ENCODE assay signal across 10 cellular contexts in the genomic region with DNA sequence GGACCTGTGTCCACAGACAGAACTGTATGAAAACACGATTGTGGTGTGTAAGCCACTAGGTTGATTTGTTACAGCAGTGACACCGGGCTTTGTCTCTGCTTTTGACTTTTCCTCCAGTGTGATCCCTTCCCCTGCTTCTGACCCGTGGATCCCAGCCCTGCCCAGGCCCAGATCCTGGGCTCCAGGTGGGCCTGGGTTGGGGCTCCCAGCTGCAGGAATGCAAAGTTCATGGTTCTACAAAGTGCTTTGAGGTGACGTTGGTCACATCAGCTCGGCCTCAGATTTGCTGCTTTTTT. TPM values are rescaled to one million over a fixed set of nuclear protein-coding genes. Genes with fewer than 3 reads are reported as not detected.
DNase-seq lines count a peak whose midpoint lies in the region; ATAC-seq, FAIRE-seq and TF ChIP-seq lines count a peak whose summit lies in the region.
"Had no signal": no experiment of that assay in that cellular context is flagged by ENCODE, and none has a peak within 500 bp of the region (broad histone marks: within the 10 kb centered on the region; RNA-seq: fewer than 3 reads in every experiment).

No MANE protein-coding gene starts in this region.

- ATAC-seq in WTC11, result no peak

- H3K27me3 ChIP-seq in iPS-20b (ENCODE audit: insufficient read depth, low read length) (no peaks in the 10 kb centered on the region), small intestine (ENCODE audit: control insufficient read depth in 2 of 2, insufficient read depth in 2 of 2, low read length in 2 of 2) (no peaks in the 10 kb centered on the region)

- POLR2A ChIA-PET in WTC11 (lab: Charles Lee), result no interaction called here

- 19 to 49% (median 26%) methylated on average over 5 of the region's 5 CpGs for WGBS in small intestine, 3 donors

- no peak overlapping the region for H3K4me3 ChIP-seq in iPS-20b (ENCODE audit: low read length)
- no peak overlapping the region for H3K4me3 ChIP-seq in small intestine (ENCODE audit: low read depth in 1 of 2, low read length in 2 of 2)

- CTCF ChIA-PET in WTC11 (lab: Charles Lee), result interaction anchor here (0.6 to 4.5 kb wide), 3 partner anchors 12 to 79 kb away, joined by 3 to 31 read pairs (median 4); no protein-coding TSS in a partner anchor

- H3K9ac ChIP-seq in iPS-20b (ENCODE audit: low read depth, low read length), result peak overlapping the region; percentile 16; the same call in 1 of the 2 replicates

- H3K36me3 ChIP-seq in iPS-20b (ENCODE audit: insufficient read depth, low read depth, low read length) (no peaks in the 10 kb centered on the region), small intestine (ENCODE audit: control insufficient read depth in 2 of 2, insufficient read depth in 2 of 2, low read length in 2 of 2) (no peaks in the 10 kb centered on the region)

- no peak for DNase-seq in T-helper 1 cell
- no peak for DNase-seq in WTC11 (ENCODE audit: low spot score)
- no peak for DNase-seq in small intestine
- DNase-seq in SKM-1 treated with dmso at 0.1 percent for 144 hours (lab: John Stamatoyannopoulos, UW; ENCODE audit: unreplicated experiment), result no peak
- DNase-seq in hepatic stellate cell (ENCODE audit: low spot score), result no peak
- DNase-seq in ACHN, result no peak
- DNase-seq: 8988T, NCI-H2227 treated with DMSO at 0.1 percent for 48 hours had no signal

- no peak overlapping the region for H3K27ac ChIP-seq in iPS-20b (ENCODE audit: low read length)
- H3K27ac ChIP-seq in small intestine (ENCODE audit: low read depth in 1 of 2, low read length in 1 of 2), result peak overlapping the region; percentile 82 to 91

- peaks cover 55% of the 10 kb centered on the region for H3K4me1 Mint-ChIP-seq in T-helper 1 cell treated with Interleukin-12 subunit alpha and Interleukin-12 subunit beta and Interleukin-4 antibody, amounts not matched to agents 30 μg/mL and 1 μg/mL, for 36 hours (ENCODE audit: low read depth)
- peaks cover 80% of the 10 kb centered on the region for H3K4me1 Mint-ChIP-seq in WTC11

- no peak for FAIRE-seq in small intestine (lab: Jason Lieb, UNC)

- H3K9me3 ChIP-seq in iPS-20b (ENCODE audit: insufficient read depth, low read depth, low read length) (no peaks in the 10 kb centered on the region), small intestine (ENCODE audit: control insufficient read depth, low read depth) (no peaks in the 10 kb centered on the region)

- no peaks in the 10 kb centered on the region for H3K9me3 Mint-ChIP-seq in T-helper 1 cell treated with Interleukin-12 subunit alpha and Interleukin-12 subunit beta and Interleukin-4 antibody, amounts not matched to agents 30 μg/mL and 1 μg/mL, for 36 hours
- no peaks in the 10 kb centered on the region; the same call in 1 of the 2 replicates for H3K9me3 Mint-ChIP-seq in WTC11

- H3K27me3 Mint-ChIP-seq in T-helper 1 cell treated with Interleukin-12 subunit alpha and Interleukin-12 subunit beta and Interleukin-4 antibody, amounts not matched to agents 30 μg/mL and 1 μg/mL, for 36 hours (ENCODE audit: low read depth), result no peaks in the 10 kb centered on the region
- H3K27me3 Mint-ChIP-seq in WTC11 (ENCODE audit: low read depth), result no peaks in the 10 kb centered on the region

- peak overlapping the region; percentile 80 for H3K4me3 Mint-ChIP-seq in T-helper 1 cell treated with Interleukin-12 subunit alpha and Interleukin-12 subunit beta and Interleukin-4 antibody, amounts not matched to agents 30 μg/mL and 1 μg/mL, for 36 hours
- H3K4me3 Mint-ChIP-seq in WTC11, result no peak overlapping the region

- H3K27ac Mint-ChIP-seq in T-helper 1 cell treated with Interleukin-12 subunit alpha and Interleukin-12 subunit beta and Interleukin-4 antibody, amounts not matched to agents 30 μg/mL and 1 μg/mL, for 36 hours, result peak overlapping the region; percentile 70
- H3K27ac Mint-ChIP-seq in WTC11, result peak overlapping the region; percentile 64

- in situ Hi-C loops in ACHN (cut with HindIII; ENCODE audit: low pct_ligation_motif_present, low pct_unique_long_range_greater_than_20kb, low sequenced_read_pairs), result no loop called here

- H3K36me3 Mint-ChIP-seq in T-helper 1 cell treated with Interleukin-12 subunit alpha and Interleukin-12 subunit beta and Interleukin-4 antibody, amounts not matched to agents 30 μg/mL and 1 μg/mL, for 36 hours (ENCODE audit: low read depth), result peaks cover 2% of the 10 kb centered on the region
- no peaks in the 10 kb centered on the region for H3K36me3 Mint-ChIP-seq in WTC11

- H3K4me1 ChIP-seq in iPS-20b (ENCODE audit: insufficient read depth, low read length) (peaks cover 42% of the 10 kb centered on the region), small intestine (ENCODE audit: control insufficient read depth in 2 of 2, insufficient read depth in 1 of 2, low read depth in 1 of 2, low read length in 1 of 2) (peaks cover 6 to 20% of the 10 kb centered on the region in 2 donors)

- no peak for TF ChIP-seq CTCF in WTC11 (IDR thresholded peaks at IDR 0.05)

TF ChIP-seq in WTC11, 78 proteins besides CTCF, POLR2A, EP300 and RAD21:
- TF ChIP-seq NR3C1 (CRISPR knock-in tag; conservative IDR thresholded peaks at IDR 0.05; ENCODE audit: low read depth) (no peak), ETV6 (CRISPR knock-in tag; IDR thresholded peaks at IDR 0.05) (no peak), ZNF416 (CRISPR knock-in tag; IDR thresholded peaks at IDR 0.05) (no peak), ZNF232 (CRISPR knock-in tag; IDR thresholded peaks at IDR 0.05) (no peak)
- TF ChIP-seq, protein P1, sequence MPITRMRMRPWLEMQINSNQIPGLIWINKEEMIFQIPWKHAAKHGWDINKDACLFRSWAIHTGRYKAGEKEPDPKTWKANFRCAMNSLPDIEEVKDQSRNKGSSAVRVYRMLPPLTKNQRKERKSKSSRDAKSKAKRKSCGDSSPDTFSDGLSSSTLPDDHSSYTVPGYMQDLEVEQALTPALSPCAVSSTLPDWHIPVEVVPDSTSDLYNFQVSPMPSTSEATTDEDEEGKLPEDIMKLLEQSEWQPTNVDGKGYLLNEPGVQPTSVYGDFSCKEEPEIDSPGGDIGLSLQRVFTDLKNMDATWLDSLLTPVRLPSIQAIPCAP (CRISPR knock-in tag; IDR thresholded peaks at IDR 0.05), result no peak
- TF ChIP-seq, protein P2, sequence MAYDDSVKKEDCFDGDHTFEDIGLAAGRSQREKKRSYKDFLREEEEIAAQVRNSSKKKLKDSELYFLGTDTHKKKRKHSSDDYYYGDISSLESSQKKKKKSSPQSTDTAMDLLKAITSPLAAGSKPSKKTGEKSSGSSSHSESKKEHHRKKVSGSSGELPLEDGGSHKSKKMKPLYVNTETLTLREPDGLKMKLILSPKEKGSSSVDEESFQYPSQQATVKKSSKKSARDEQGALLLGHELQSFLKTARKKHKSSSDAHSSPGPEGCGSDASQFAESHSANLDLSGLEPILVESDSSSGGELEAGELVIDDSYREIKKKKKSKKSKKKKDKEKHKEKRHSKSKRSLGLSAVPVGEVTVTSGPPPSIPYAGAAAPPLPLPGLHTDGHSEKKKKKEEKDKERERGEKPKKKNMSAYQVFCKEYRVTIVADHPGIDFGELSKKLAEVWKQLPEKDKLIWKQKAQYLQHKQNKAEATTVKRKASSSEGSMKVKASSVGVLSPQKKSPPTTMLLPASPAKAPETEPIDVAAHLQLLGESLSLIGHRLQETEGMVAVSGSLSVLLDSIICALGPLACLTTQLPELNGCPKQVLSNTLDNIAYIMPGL (CRISPR knock-in tag; IDR thresholded peaks at IDR 0.05), result no peak

RNA-seq across cellular contexts. Expression of a gene that starts 26.8 kb away (rescaled TPM):
- 10.5 to 12.4 TPM (median 11.8 TPM) in 3 replicates for total RNA-seq in WTC11 (2021)
- 100 to 1,000 TPM in 1 of 3 donors, 10 to 100 TPM in 2; 82.3 to 142 (median 98.4) TPM for polyA plus RNA-seq in small intestine
